In genomic region chr17:2898255-2898926, GRCh38 we compare ENCODE assay signal across 1 cellular context.
TF ChIP-seq lines count a peak whose summit lies in the region.

No MANE protein-coding gene starts in this region.

TF ChIP-seq in A549, 52 proteins besides CTCF, POLR2A, EP300 and RAD21 (continued from another document):
- TF ChIP-seq REST (IDR thresholded peaks at IDR 0.05): no peak
- TF ChIP-seq FOXS1 (CRISPR knock-in tag; IDR thresholded peaks at IDR 0.05): no peak
- TF ChIP-seq ATOH8 (CRISPR knock-in tag; IDR thresholded peaks at IDR 0.05; ENCODE audit: low read depth): no peak
- no peak for TF ChIP-seq PBX3 (IDR thresholded peaks at IDR 0.05)
- no peak for TF ChIP-seq HEYL (CRISPR knock-in tag; IDR thresholded peaks at IDR 0.05)
- no peak for TF ChIP-seq CEBPB (IDR thresholded peaks at IDR 0.05)
- TF ChIP-seq GATA3 (IDR thresholded peaks at IDR 0.05; ENCODE audit: borderline replicate concordance): no peak
- no peak for TF ChIP-seq ZC3H11A (IDR thresholded peaks at IDR 0.05)
- TF ChIP-seq ZSCAN20 (CRISPR knock-in tag; IDR thresholded peaks at IDR 0.05): no peak
- TF ChIP-seq PHF8 (IDR thresholded peaks at IDR 0.05; ENCODE audit: borderline replicate concordance, low read depth): no peak
TF ChIP-seq in A549: peak in this region for 0.
